34 cellular contexts compared by ENCODE assay signal in genomic region chr5:109816732-109817131, GRCh38.
"Had no signal": no experiment of that assay in that cellular context is flagged by ENCODE, and none has a peak within 500 bp of the region (broad histone marks: within the 10 kb centered on the region; RNA-seq: fewer than 3 reads in every experiment).

No MANE protein-coding gene starts in this region.

- H3K27ac ChIP-seq: adrenal gland, ascending aorta, body of pancreas, brain microvascular endothelial cell, breast epithelium, cardiac muscle cell had no signal

- H3K4me1 ChIP-seq: adrenal gland, ascending aorta, body of pancreas, breast epithelium had no signal

- DNase-seq: activated effector memory CD4-positive, alpha-beta T cell treated with anti-CD3 and anti-CD28 coated beads, Interleukin-2, amount 50 U/mL, for 16 hours; activated effector memory CD4-positive, alpha-beta T cell treated with Interleukin-2 at 50 U/mL for 16 hours; activated gamma-delta T cell; activated gamma-delta T cell treated with Interleukin-2 at 50 U/mL for 16 hours; activated naive CD4-positive, alpha-beta T cell; activated naive CD4-positive, alpha-beta T cell treated with anti-CD3 and anti-CD28 coated beads for 36 hours; activated naive CD4-positive, alpha-beta T cell treated with anti-CD3 and anti-CD28 coated beads, Interleukin-2, amount 10 ng/mL, durations not matched to agents 7 days and 5 days; activated naive CD4-positive, alpha-beta T cell treated with anti-CD3 and anti-CD28 coated beads, Interleukin-2, amount 50 U/mL, for 16 hours; activated naive CD4-positive, alpha-beta T cell treated with Interleukin-2 at 50 U/mL for 16 hours; activated naive CD8-positive, alpha-beta T cell treated with anti-CD3 and anti-CD28 coated beads for 36 hours; activated naive CD8-positive, alpha-beta T cell treated with anti-CD3 and anti-CD28 coated beads, Interleukin-2, amount 10 ng/mL, durations not matched to agents 7 days and 5 days; activated naive CD8-positive, alpha-beta T cell treated with anti-CD3 and anti-CD28 coated beads, Interleukin-2, amount 50 U/mL, for 24 hours; activated T-cell treated with anti-CD3 and anti-CD28 coated beads, Interleukin-2, amount 50 U/mL, for 1 hour; activated T-cell treated with anti-CD3 and anti-CD28 coated beads, Interleukin-2, amount 50 U/mL, for 24 hours; activated T-cell treated with anti-CD3 and anti-CD28 coated beads, Interleukin-2, amount 50 U/mL, for 4 hours; activated T-cell treated with anti-CD3 and anti-CD28 coated beads, Interleukin-2, amount 50 U/mL, for 48 hours; activated T-cell treated with anti-CD3 and anti-CD28 coated beads, Interleukin-2, amount 50 U/mL, for 72 hours; adrenal gland; amniotic stem cell; amygdala; anterior cingulate cortex; aorta; body of pancreas; brain microvascular endothelial cell; caudate nucleus; central memory CD4-positive, alpha-beta T cell; cerebellar nuclear complex had no signal

- H3K9me3 ChIP-seq: ascending aorta, body of pancreas, breast epithelium had no signal

- H3K27me3 ChIP-seq: adrenal gland, ascending aorta, body of pancreas, brain microvascular endothelial cell, breast epithelium, cardiac muscle cell had no signal

- ATAC-seq: activated naive CD4-positive, alpha-beta T cell treated with anti-CD3 and anti-CD28 coated beads, Interleukin-2, amount 50 U/mL, for 72 hours; activated naive CD8-positive, alpha-beta T cell treated with anti-CD3 and anti-CD28 coated beads, Interleukin-2, amount 50 U/mL, for 24 hours; activated T-cell treated with anti-CD3 and anti-CD28 coated beads, Interleukin-2, amount 50 U/mL, for 4 hours; activated T-cell treated with anti-CD3 and anti-CD28 coated beads, Interleukin-2, amount 50 U/mL, for 72 hours; activated T-helper 17 cell treated with anti-CD3 and anti-CD28 coated beads, Interleukin-2, amount 50 U/mL, for 72 hours; body of pancreas had no signal

- H3K36me3 ChIP-seq: breast epithelium, cardiac muscle cell had no signal

- FAIRE-seq: astrocyte, bronchial epithelial cell had no signal

- H3K4me3 ChIP-seq: adrenal gland, ascending aorta, body of pancreas, breast epithelium, cardiac muscle cell had no signal
